Comparison of ENCODE assay signal across 25 cellular contexts in the genomic region with DNA sequence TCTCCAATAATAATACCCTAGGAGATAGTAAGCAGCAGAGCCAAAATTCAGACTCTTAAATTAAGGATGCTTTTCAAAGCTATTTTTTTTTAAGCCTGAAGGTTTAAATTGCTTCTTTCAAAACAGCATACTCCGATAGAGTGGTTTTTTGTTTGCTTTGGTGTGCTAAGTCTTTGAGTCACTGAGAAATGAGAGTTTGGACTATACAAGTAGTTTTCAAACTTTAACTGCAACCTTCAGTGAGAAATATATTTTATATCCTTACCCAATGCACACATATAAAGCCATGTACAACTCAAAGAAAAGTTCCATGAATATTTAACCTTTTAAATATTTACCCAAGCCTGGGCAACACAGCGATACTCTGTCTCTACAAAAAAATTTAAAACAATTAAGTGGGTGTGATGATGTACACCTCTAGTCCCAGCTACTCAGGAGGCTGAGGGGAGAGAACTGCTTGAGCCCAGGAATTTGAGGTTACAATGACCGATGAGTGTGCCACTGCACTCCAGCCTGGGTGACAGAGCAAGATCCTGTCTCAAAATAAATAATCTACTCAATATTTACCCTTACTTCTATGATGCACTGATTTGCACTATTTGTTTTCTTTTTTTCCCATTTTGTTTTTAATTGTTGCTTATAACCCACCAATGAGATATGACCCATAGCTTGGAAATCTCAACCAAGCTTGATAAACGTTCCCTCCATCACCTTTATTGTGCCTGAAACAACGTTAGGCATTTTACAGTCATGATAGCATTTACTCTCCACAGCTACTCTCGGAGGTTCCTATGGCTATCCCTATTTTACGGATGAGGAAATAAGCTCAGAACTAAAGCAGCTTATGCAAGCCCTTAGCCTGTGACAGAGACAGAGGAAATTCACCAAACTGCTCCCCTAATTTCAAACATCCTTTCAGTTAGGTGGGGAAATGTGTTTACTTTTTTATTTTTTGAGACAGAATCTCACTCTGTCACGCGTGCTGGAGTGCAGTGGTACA. TPM values are rescaled to one million over a fixed set of nuclear protein-coding genes. Genes with fewer than 3 reads are reported as not detected.
A peak's percentile ranks its signal among the peaks of the same experiment; 100 is the strongest.
DNase-seq lines count a peak whose midpoint lies in the region; ATAC-seq and TF ChIP-seq lines count a peak whose summit lies in the region.
"Had no signal": no experiment of that assay in that cellular context is flagged by ENCODE, and none has a peak within 500 bp of the region (broad histone marks: within the 10 kb centered on the region; RNA-seq: fewer than 3 reads in every experiment).

No MANE protein-coding gene starts in this region.

- no peak for TF ChIP-seq EP300 in gastroesophageal sphincter (IDR thresholded peaks at IDR 0.05)

- no peaks in the 10 kb centered on the region for H3K27me3 Mint-ChIP-seq in nephron progenitor cell (ENCODE audit: low read depth, poor library complexity)
- H3K27me3 Mint-ChIP-seq: activated naive CD8-positive, alpha-beta T cell treated with anti-CD3 and anti-CD28 coated beads, Interleukin-2, amount 10 ng/mL, durations not matched to agents 7 days and 5 days; stimulated activated naive B cell treated with anti-CD40 and anti-IgM and Interleukin-4, amounts not matched to agents 10 μg/mL and 1 μg/mL and 100 μg/mL, for 72 hours; T-helper 17 cell had no signal

- whole genome bisulfite sequencing in heart left ventricle, 4 donors, result 81 to 87% (median 83%) methylated on average over 9 of the region's 9 CpGs
- WGBS in gastroesophageal sphincter (ENCODE audit: low coverage in 1 of 2), 2 donors, result 22 to 68% methylated on average over 3 to 9 of the region's 9 CpGs

- no peaks in the 10 kb centered on the region for H3K27me3 ChIP-seq in left ventricle myocardium inferior (ENCODE audit: low read depth)
- H3K27me3 ChIP-seq in heart left ventricle, result no peaks in the 10 kb centered on the region
- no peaks in the 10 kb centered on the region for H3K27me3 ChIP-seq in gastroesophageal sphincter
- no peaks in the 10 kb centered on the region for H3K27me3 ChIP-seq in vagina
- H3K27me3 ChIP-seq: brain microvascular endothelial cell, dorsolateral prefrontal cortex, SJCRH30 had no signal

- peak overlapping the region; percentile 0 for H3K27ac ChIP-seq in left ventricle myocardium inferior (replicated peaks)
- peak overlapping the region in 1 of 12 donors; percentile 2 for H3K27ac ChIP-seq in heart left ventricle
- H3K27ac ChIP-seq in gastroesophageal sphincter, result peak overlapping the region; percentile 35 to 73 (median 52)
- H3K27ac ChIP-seq in vagina, result peak overlapping the region; percentile 5
- H3K27ac ChIP-seq: brain microvascular endothelial cell, SJCRH30 had no signal

- peaks cover 90% of the 10 kb centered on the region for H3K4me1 ChIP-seq in left ventricle myocardium inferior
- peaks cover 0 to 69% (median 29%) of the 10 kb centered on the region in 12 donors for H3K4me1 ChIP-seq in heart left ventricle
- peaks cover 13 to 73% (median 38%) of the 10 kb centered on the region in 3 donors for H3K4me1 ChIP-seq in gastroesophageal sphincter
- peaks cover 74% of the 10 kb centered on the region for H3K4me1 ChIP-seq in vagina
- H3K4me1 ChIP-seq: SJCRH30 had no signal

- H3K4me3 ChIP-seq in left ventricle myocardium inferior, result no peak overlapping the region
- no peak overlapping the region for H3K4me3 ChIP-seq in heart left ventricle
- H3K4me3 ChIP-seq in gastroesophageal sphincter, result no peak overlapping the region
- no peak overlapping the region for H3K4me3 ChIP-seq in vagina
- H3K4me3 ChIP-seq: dorsolateral prefrontal cortex, HAP-1, SJCRH30 had no signal

- H3K36me3 Mint-ChIP-seq in nephron progenitor cell (ENCODE audit: low read depth), result peaks cover 30% of the 10 kb centered on the region

- no peak for TF ChIP-seq POLR2A in heart left ventricle (IDR thresholded peaks at IDR 0.05)
- TF ChIP-seq POLR2A in gastroesophageal sphincter (IDR thresholded peaks at IDR 0.05), result no peak
- no peak for TF ChIP-seq POLR2A in vagina (IDR thresholded peaks at IDR 0.05)

- H3K9me3 ChIP-seq in left ventricle myocardium inferior (replicated peaks), result no peaks in the 10 kb centered on the region
- H3K9me3 ChIP-seq in heart left ventricle, result no peaks in the 10 kb centered on the region
- H3K9me3 ChIP-seq in gastroesophageal sphincter, result no peaks in the 10 kb centered on the region
- no peaks in the 10 kb centered on the region for H3K9me3 ChIP-seq in vagina
- H3K9me3 ChIP-seq: HAP-1, SJCRH30 had no signal

- H3K4me1 Mint-ChIP-seq in nephron progenitor cell, result peaks cover 34% of the 10 kb centered on the region

- no peaks in the 10 kb centered on the region for H3K36me3 ChIP-seq in left ventricle myocardium inferior
- peaks cover 0 to 9% (median 0%) of the 10 kb centered on the region in 9 donors for H3K36me3 ChIP-seq in heart left ventricle
- no peaks in the 10 kb centered on the region for H3K36me3 ChIP-seq in gastroesophageal sphincter
- no peaks in the 10 kb centered on the region for H3K36me3 ChIP-seq in vagina
- H3K36me3 ChIP-seq: HAP-1, SJCRH30 had no signal

- DNase-seq in left ventricle myocardium inferior, result no peak
- no peak for DNase-seq in heart left ventricle
- DNase-seq in nephron progenitor cell, result no peak
- no peak for DNase-seq in vagina (ENCODE audit: extremely low spot score in 2 of 2)
- no peak for DNase-seq in stimulated activated CD4-positive, alpha-beta T cell treated with anti-CD3 and anti-CD28 coated beads, Interleukin-4, amount 100 ng/mL, for 1 hour
- DNase-seq in DMS114 treated with DMSO at 0.1 percent for 48 hours (lab: John Stamatoyannopoulos, UW; ENCODE audit: unreplicated experiment), result no peak
- no peak for DNase-seq in GDM1 (lab: John Stamatoyannopoulos, UW)
- DNase-seq: ACHN; activated CD4-positive, CD25-positive, alpha-beta regulatory T cell; activated naive CD8-positive, alpha-beta T cell treated with anti-CD3 and anti-CD28 coated beads, Interleukin-2, amount 10 ng/mL, durations not matched to agents 7 days and 5 days; brain microvascular endothelial cell; CD4-positive, CD25-positive, alpha-beta regulatory T cell; dorsolateral prefrontal cortex; mammary epithelial cell; MV-4-11; NCI-H2029 treated with DMSO at 0.1 percent for 48 hours; NCI-H524; OCI-M1; SJCRH30; stimulated activated naive B cell treated with anti-CD40 and anti-IgM and Interleukin-4, amounts not matched to agents 10 μg/mL and 1 μg/mL and 100 μg/mL, for 72 hours; T-helper 17 cell; trophoblast cell had no signal

- ATAC-seq in heart left ventricle, result no peak
- ATAC-seq in gastroesophageal sphincter, result no peak
- ATAC-seq: esophagus mucosa; stimulated activated naive B cell treated with anti-CD40 and anti-IgM and Interleukin-4, amounts not matched to agents 10 μg/mL and 1 μg/mL and 100 μg/mL, for 72 hours; T-helper 17 cell had no signal

- intact Hi-C loops in left ventricle myocardium inferior (cut with micrococcal nuclease) (no loop called here), heart left ventricle (cut with DNase I) (no loop called here), vagina (cut with DNase I) (no loop called here)

- H3K9me3 Mint-ChIP-seq in nephron progenitor cell, result no peaks in the 10 kb centered on the region
- H3K9me3 Mint-ChIP-seq: CD4-positive, CD25-positive, alpha-beta regulatory T cell had no signal

- peak overlapping the region; percentile 21 for H3K27ac Mint-ChIP-seq in nephron progenitor cell
- H3K27ac Mint-ChIP-seq: activated naive CD8-positive, alpha-beta T cell treated with anti-CD3 and anti-CD28 coated beads, Interleukin-2, amount 10 ng/mL, durations not matched to agents 7 days and 5 days; stimulated activated naive B cell treated with anti-CD40 and anti-IgM and Interleukin-4, amounts not matched to agents 10 μg/mL and 1 μg/mL and 100 μg/mL, for 72 hours had no signal

- H3K4me3 Mint-ChIP-seq in nephron progenitor cell, result no peak overlapping the region
- H3K4me3 Mint-ChIP-seq: activated naive CD8-positive, alpha-beta T cell treated with anti-CD3 and anti-CD28 coated beads, Interleukin-2, amount 10 ng/mL, durations not matched to agents 7 days and 5 days; CD4-positive, CD25-positive, alpha-beta regulatory T cell; stimulated activated naive B cell treated with anti-CD40 and anti-IgM and Interleukin-4, amounts not matched to agents 10 μg/mL and 1 μg/mL and 100 μg/mL, for 72 hours; T-helper 17 cell had no signal

- no peak for TF ChIP-seq CTCF in left ventricle myocardium inferior (IDR thresholded peaks at IDR 0.05; ENCODE audit: borderline replicate concordance)
- TF ChIP-seq CTCF in heart left ventricle (IDR thresholded peaks at IDR 0.05), result no peak
- no peak for TF ChIP-seq CTCF in gastroesophageal sphincter (IDR thresholded peaks at IDR 0.05)
- TF ChIP-seq CTCF in nephron progenitor cell (IDR thresholded peaks at IDR 0.05), result no peak
- TF ChIP-seq CTCF in vagina (IDR thresholded peaks at IDR 0.05), result no peak

RNA-seq across cellular contexts. Expression of a gene that starts 19.0 kb away (rescaled TPM):
- total RNA-seq in left ventricle myocardium inferior (9.8 TPM), heart left ventricle (10 to 100 TPM in 7 of 9 donors, 1 to 10 TPM in 2; 8.3 to 21.4 (median 11.0) TPM), gastroesophageal sphincter (10 to 100 TPM; 28.6 to 35.7 (median 33.5) TPM), vagina (19.2 TPM)
- 10 to 100 TPM in 1 of 2 donors, 1 to 10 TPM in 1; 2.6 to 13.4 TPM for polyA plus RNA-seq in heart left ventricle

RNA-seq across cellular contexts. Expression of a gene that starts 19.4 kb away (rescaled TPM):
- total RNA-seq in left ventricle myocardium inferior, result 45.4 TPM
- 100 to 1,000 TPM in 2 of 9 donors, 10 to 100 TPM in 7; 40.2 to 124 (median 54.6) TPM for total RNA-seq in heart left ventricle
- 10 to 100 TPM; 65.5 to 73.0 TPM for polyA plus RNA-seq in heart left ventricle
- total RNA-seq in gastroesophageal sphincter, result 10 to 100 TPM; 54.3 to 88.7 (median 58.7) TPM
- 23.6 TPM for total RNA-seq in vagina
